34 cellular contexts compared by ENCODE assay signal in the genomic region with DNA sequence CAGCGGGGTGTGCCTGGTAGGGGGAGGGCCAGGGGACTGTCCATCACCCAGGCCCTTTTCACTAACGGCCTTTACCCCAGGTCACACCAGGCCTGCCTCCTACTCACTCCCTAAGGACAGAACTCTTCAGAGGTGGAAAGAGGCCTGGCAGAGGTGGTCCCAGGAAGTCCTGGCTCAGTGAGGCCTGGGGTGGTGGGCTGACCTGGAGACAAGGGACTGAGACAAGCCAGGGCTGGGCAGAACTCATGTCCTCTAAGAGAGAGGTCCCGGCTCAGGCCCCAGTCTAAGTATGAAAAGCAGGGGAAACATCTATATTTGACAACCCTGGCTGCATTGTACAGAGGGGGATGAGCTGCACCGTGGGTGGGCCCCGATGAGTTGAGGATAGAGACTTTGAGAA.
"Had no signal": no experiment of that assay in that cellular context is flagged by ENCODE, and none has a peak within 500 bp of the region (broad histone marks: within the 10 kb centered on the region; RNA-seq: fewer than 3 reads in every experiment).

No MANE protein-coding gene starts in this region.

- DNase-seq: activated B cell treated with CpG ODN at 0.5 μM for 24 hours; activated CD4-positive, alpha-beta memory T cell treated with anti-CD3 and anti-CD28 coated beads, Interleukin-2, amount 10 ng/mL, durations not matched to agents 7 days and 5 days; activated CD4-positive, alpha-beta T cell treated with anti-CD3 and anti-CD28 coated beads for 4 hours; activated CD4-positive, alpha-beta T cell treated with anti-CD3 and anti-CD28 coated beads, Interleukin-2, amount 10 ng/mL, durations not matched to agents 24 days and 14 days; activated CD4-positive, alpha-beta T cell treated with anti-CD3 and anti-CD28 coated beads, Interleukin-2, amount 50 U/mL, for 1 hour; activated CD4-positive, alpha-beta T cell treated with anti-CD3 and anti-CD28 coated beads, Interleukin-2, amount 50 U/mL, for 4 hours; activated CD4-positive, CD25-positive, alpha-beta regulatory T cell treated with anti-CD3 and anti-CD28 coated beads, Interleukin-2, amount 50 U/mL, for 72 hours; activated CD8-positive, alpha-beta memory T cell treated with anti-CD3 and anti-CD28 coated beads for 24 hours; activated CD8-positive, alpha-beta memory T cell treated with anti-CD3 and anti-CD28 coated beads, Interleukin-2, amount 10 ng/mL, durations not matched to agents 7 days and 5 days; activated CD8-positive, alpha-beta memory T cell treated with anti-CD3 and anti-CD28 coated beads, Interleukin-2, amount 50 U/mL, for 48 hours; activated CD8-positive, alpha-beta T cell treated with anti-CD3 and anti-CD28 coated beads, Interleukin-2, amount 10 ng/mL, durations not matched to agents 7 days and 5 days; activated effector memory CD4-positive, alpha-beta T cell treated with Interleukin-2 at 50 U/mL for 16 hours; activated gamma-delta T cell; activated naive CD4-positive, alpha-beta T cell treated with anti-CD3 and anti-CD28 coated beads, Interleukin-2, amount 10 ng/mL, durations not matched to agents 7 days and 5 days; activated naive CD8-positive, alpha-beta T cell treated with anti-CD3 and anti-CD28 coated beads, Interleukin-2, amount 10 ng/mL, durations not matched to agents 7 days and 5 days; activated naive CD8-positive, alpha-beta T cell treated with anti-CD3 and anti-CD28 coated beads, Interleukin-2, amount 50 U/mL, for 24 hours; activated T-cell treated with anti-CD3 and anti-CD28 coated beads, Interleukin-2, amount 50 U/mL, for 24 hours; activated T-cell treated with anti-CD3 and anti-CD28 coated beads, Interleukin-2, amount 50 U/mL, for 48 hours; amygdala; anterior cingulate cortex; central memory CD4-positive, alpha-beta T cell; SW 1271; T-helper 1 cell; T-helper 2 cell; T-helper 9 cell had no signal

- H3K27ac Mint-ChIP-seq: activated B cell treated with CpG ODN at 0.5 μM for 24 hours; activated CD4-positive, alpha-beta memory T cell treated with anti-CD3 and anti-CD28 coated beads, Interleukin-2, amount 10 ng/mL, durations not matched to agents 7 days and 5 days; activated CD4-positive, alpha-beta T cell treated with anti-CD3 and anti-CD28 coated beads, Interleukin-2, amount 10 ng/mL, durations not matched to agents 24 days and 14 days; activated CD8-positive, alpha-beta memory T cell treated with anti-CD3 and anti-CD28 coated beads, Interleukin-2, amount 10 ng/mL, durations not matched to agents 7 days and 5 days; activated CD8-positive, alpha-beta T cell treated with anti-CD3 and anti-CD28 coated beads, Interleukin-2, amount 10 ng/mL, durations not matched to agents 7 days and 5 days; activated naive CD4-positive, alpha-beta T cell treated with anti-CD3 and anti-CD28 coated beads, Interleukin-2, amount 10 ng/mL, durations not matched to agents 7 days and 5 days; activated naive CD4-positive, alpha-beta T cell treated with anti-CD3 and anti-CD28 coated beads, Interleukin-2, amount 50 U/mL, for 24 hours; activated naive CD8-positive, alpha-beta T cell; activated naive CD8-positive, alpha-beta T cell treated with anti-CD3 and anti-CD28 coated beads, Interleukin-2, amount 10 ng/mL, durations not matched to agents 7 days and 5 days; activated naive CD8-positive, alpha-beta T cell treated with anti-CD3 and anti-CD28 coated beads, Interleukin-2, amount 50 U/mL, for 24 hours; activated T-cell treated with anti-CD3 and anti-CD28 coated beads, Interleukin-2, amount 50 U/mL, for 24 hours; activated T-helper 2 cell treated with anti-CD3 and anti-CD28 coated beads, Interferon-gamma antibody, Interleukin-2, Interleukin-4, amounts not matched to agents 10 μg/mL and 5 μg/mL and 100 μg/mL, durations not matched to agents 14 hours and 24 hours and 36 hours; brain; T-helper 1 cell treated with Interleukin-12 subunit alpha and Interleukin-12 subunit beta and Interleukin-4 antibody, amounts not matched to agents 30 μg/mL and 1 μg/mL, for 36 hours; T-helper 2 cell treated with Interferon-gamma antibody and Interleukin-4, amounts not matched to agents 5 μg/mL and 100 μg/mL, for 36 hours had no signal

- H3K9me3 ChIP-seq: ascending aorta had no signal

- H3K4me1 Mint-ChIP-seq: activated B cell treated with CpG ODN at 0.5 μM for 24 hours; activated CD4-positive, alpha-beta memory T cell treated with anti-CD3 and anti-CD28 coated beads, Interleukin-2, amount 10 ng/mL, durations not matched to agents 7 days and 5 days; activated CD4-positive, alpha-beta T cell treated with anti-CD3 and anti-CD28 coated beads, Interleukin-2, amount 10 ng/mL, durations not matched to agents 24 days and 14 days; activated CD8-positive, alpha-beta memory T cell treated with anti-CD3 and anti-CD28 coated beads, Interleukin-2, amount 10 ng/mL, durations not matched to agents 7 days and 5 days; activated naive CD4-positive, alpha-beta T cell treated with anti-CD3 and anti-CD28 coated beads, Interleukin-2, amount 10 ng/mL, durations not matched to agents 7 days and 5 days; activated naive CD4-positive, alpha-beta T cell treated with anti-CD3 and anti-CD28 coated beads, Interleukin-2, amount 50 U/mL, for 24 hours; activated naive CD8-positive, alpha-beta T cell treated with anti-CD3 and anti-CD28 coated beads, Interleukin-2, amount 10 ng/mL, durations not matched to agents 7 days and 5 days; activated naive CD8-positive, alpha-beta T cell treated with anti-CD3 and anti-CD28 coated beads, Interleukin-2, amount 50 U/mL, for 24 hours had no signal

- H3K9me3 Mint-ChIP-seq: activated B cell treated with CpG ODN at 0.5 μM for 24 hours; activated CD4-positive, alpha-beta memory T cell treated with anti-CD3 and anti-CD28 coated beads, Interleukin-2, amount 10 ng/mL, durations not matched to agents 7 days and 5 days; activated CD4-positive, alpha-beta T cell treated with anti-CD3 and anti-CD28 coated beads, Interleukin-2, amount 10 ng/mL, durations not matched to agents 24 days and 14 days; activated naive CD4-positive, alpha-beta T cell treated with anti-CD3 and anti-CD28 coated beads, Interleukin-2, amount 10 ng/mL, durations not matched to agents 7 days and 5 days; activated naive CD4-positive, alpha-beta T cell treated with anti-CD3 and anti-CD28 coated beads, Interleukin-2, amount 50 U/mL, for 24 hours; activated naive CD8-positive, alpha-beta T cell treated with anti-CD3 and anti-CD28 coated beads, Interleukin-2, amount 10 ng/mL, durations not matched to agents 7 days and 5 days; activated naive CD8-positive, alpha-beta T cell treated with anti-CD3 and anti-CD28 coated beads, Interleukin-2, amount 50 U/mL, for 24 hours; activated T-cell treated with anti-CD3 and anti-CD28 coated beads, Interleukin-2, amount 50 U/mL, for 24 hours; activated T-helper 2 cell treated with anti-CD3 and anti-CD28 coated beads, Interferon-gamma antibody, Interleukin-2, Interleukin-4, amounts not matched to agents 10 μg/mL and 5 μg/mL and 100 μg/mL, durations not matched to agents 14 hours and 24 hours and 36 hours; brain; T-helper 1 cell treated with Interleukin-12 subunit alpha and Interleukin-12 subunit beta and Interleukin-4 antibody, amounts not matched to agents 30 μg/mL and 1 μg/mL, for 36 hours; T-helper 2 cell treated with Interferon-gamma antibody and Interleukin-4, amounts not matched to agents 5 μg/mL and 100 μg/mL, for 36 hours had no signal

- H3K4me3 Mint-ChIP-seq: activated B cell treated with CpG ODN at 0.5 μM for 24 hours; activated CD4-positive, alpha-beta memory T cell treated with anti-CD3 and anti-CD28 coated beads, Interleukin-2, amount 10 ng/mL, durations not matched to agents 7 days and 5 days; activated CD4-positive, alpha-beta T cell treated with anti-CD3 and anti-CD28 coated beads, Interleukin-2, amount 10 ng/mL, durations not matched to agents 24 days and 14 days; activated CD8-positive, alpha-beta memory T cell treated with anti-CD3 and anti-CD28 coated beads, Interleukin-2, amount 10 ng/mL, durations not matched to agents 7 days and 5 days; activated CD8-positive, alpha-beta T cell treated with anti-CD3 and anti-CD28 coated beads, Interleukin-2, amount 10 ng/mL, durations not matched to agents 7 days and 5 days; activated naive CD4-positive, alpha-beta T cell treated with anti-CD3 and anti-CD28 coated beads, Interleukin-2, amount 10 ng/mL, durations not matched to agents 7 days and 5 days; activated naive CD4-positive, alpha-beta T cell treated with anti-CD3 and anti-CD28 coated beads, Interleukin-2, amount 50 U/mL, for 24 hours; activated naive CD8-positive, alpha-beta T cell; activated naive CD8-positive, alpha-beta T cell treated with anti-CD3 and anti-CD28 coated beads, Interleukin-2, amount 10 ng/mL, durations not matched to agents 7 days and 5 days; activated naive CD8-positive, alpha-beta T cell treated with anti-CD3 and anti-CD28 coated beads, Interleukin-2, amount 50 U/mL, for 24 hours; activated T-cell treated with anti-CD3 and anti-CD28 coated beads, Interleukin-2, amount 50 U/mL, for 24 hours; brain; T-helper 1 cell treated with Interleukin-12 subunit alpha and Interleukin-12 subunit beta and Interleukin-4 antibody, amounts not matched to agents 30 μg/mL and 1 μg/mL, for 36 hours; T-helper 2 cell treated with Interferon-gamma antibody and Interleukin-4, amounts not matched to agents 5 μg/mL and 100 μg/mL, for 36 hours had no signal

- H3K4me3 ChIP-seq: ascending aorta, cardiac muscle cell had no signal

- H3K36me3 Mint-ChIP-seq: activated CD8-positive, alpha-beta memory T cell treated with anti-CD3 and anti-CD28 coated beads, Interleukin-2, amount 10 ng/mL, durations not matched to agents 7 days and 5 days; activated naive CD4-positive, alpha-beta T cell treated with anti-CD3 and anti-CD28 coated beads, Interleukin-2, amount 10 ng/mL, durations not matched to agents 7 days and 5 days; activated naive CD4-positive, alpha-beta T cell treated with anti-CD3 and anti-CD28 coated beads, Interleukin-2, amount 50 U/mL, for 24 hours; activated naive CD8-positive, alpha-beta T cell; activated naive CD8-positive, alpha-beta T cell treated with anti-CD3 and anti-CD28 coated beads, Interleukin-2, amount 10 ng/mL, durations not matched to agents 7 days and 5 days; brain had no signal

- H3K27me3 Mint-ChIP-seq: activated CD4-positive, alpha-beta T cell treated with anti-CD3 and anti-CD28 coated beads, Interleukin-2, amount 10 ng/mL, durations not matched to agents 24 days and 14 days; activated CD8-positive, alpha-beta memory T cell treated with anti-CD3 and anti-CD28 coated beads, Interleukin-2, amount 10 ng/mL, durations not matched to agents 7 days and 5 days; activated naive CD8-positive, alpha-beta T cell treated with anti-CD3 and anti-CD28 coated beads, Interleukin-2, amount 10 ng/mL, durations not matched to agents 7 days and 5 days had no signal

- H3K4me1 ChIP-seq: ascending aorta had no signal

- H3K27ac ChIP-seq: ascending aorta, cardiac muscle cell, VCaP had no signal

- H3K27me3 ChIP-seq: ascending aorta, cardiac muscle cell had no signal

- H3K36me3 ChIP-seq: ascending aorta, cardiac muscle cell had no signal
